In genomic region chr9:126400571-126400970, GRCh38 we compare ENCODE assay signal across 22 cellular contexts.
"Had no signal": no experiment of that assay in that cellular context is flagged by ENCODE, and none has a peak within 500 bp of the region (broad histone marks: within the 10 kb centered on the region; RNA-seq: fewer than 3 reads in every experiment).

No MANE protein-coding gene starts in this region.

- H3K27ac ChIP-seq: hepatocyte, neural progenitor cell, ovary, right lobe of liver, thoracic aorta, tibial nerve, upper lobe of left lung had no signal

- H3K4me3 Mint-ChIP-seq: mesothelial cell of epicardium; naive B cell; natural killer cell treated with Interleukin-12 subunit alpha and Interleukin-12 subunit beta and Interleukin-15 and Interleukin-18, amount 100 ng/mL, for 72 hours; neural progenitor cell; stimulated activated naive B cell treated with anti-CD40 and anti-IgM and Interleukin-4, amounts not matched to agents 10 μg/mL and 1 μg/mL and 100 μg/mL, for 72 hours; stimulated activated naive CD8-positive, alpha-beta T cell treated with anti-CD3 and anti-CD28 coated beads, Interleukin-15, Interleukin-2, amounts not matched to agents 100 ng/mL and 50 ng/mL, for 24 hours had no signal

- DNase-seq: cerebellar nuclear complex; cortex of kidney; effector CD4-positive, alpha-beta T cell; mesenchymal stem cell; mucosa of descending colon; naive B cell; occipital lobe; ovary; retina; small intestine; stimulated activated CD4-positive, alpha-beta T cell treated with anti-CD3 and anti-CD28 coated beads, Interleukin-15, amount 100 ng/mL, for 24 hours; stimulated activated CD4-positive, alpha-beta T cell treated with anti-CD3 and anti-CD28 coated beads, Interleukin-2, amount 100 ng/mL, for 48 hours; stimulated activated naive B cell treated with anti-CD40 and anti-IgM and Interleukin-4, amounts not matched to agents 10 μg/mL and 1 μg/mL and 100 μg/mL, for 72 hours; upper lobe of left lung had no signal

- H3K27me3 ChIP-seq: hepatocyte, neural progenitor cell, ovary, right lobe of liver, tibial nerve, upper lobe of left lung had no signal

- H3K4me1 ChIP-seq: neural progenitor cell had no signal

- H3K9me3 Mint-ChIP-seq: mesothelial cell of epicardium; naive B cell; natural killer cell treated with Interleukin-12 subunit alpha and Interleukin-12 subunit beta and Interleukin-15 and Interleukin-18, amount 100 ng/mL, for 72 hours; neural progenitor cell; stimulated activated naive B cell treated with anti-CD40 and anti-IgM and Interleukin-4, amounts not matched to agents 10 μg/mL and 1 μg/mL and 100 μg/mL, for 72 hours; stimulated activated naive CD8-positive, alpha-beta T cell treated with anti-CD3 and anti-CD28 coated beads, Interleukin-15, Interleukin-2, amounts not matched to agents 100 ng/mL and 50 ng/mL, for 24 hours had no signal

- H3K9ac ChIP-seq: neural progenitor cell had no signal

- H2AFZ ChIP-seq: hepatocyte, neural progenitor cell had no signal

- H3K4me3 ChIP-seq: hepatocyte, mucosa of descending colon, neural progenitor cell, ovary, right lobe of liver, thoracic aorta, tibial nerve, upper lobe of left lung had no signal

- H3K9me3 ChIP-seq: mucosa of descending colon, ovary, right lobe of liver, thoracic aorta, tibial nerve, upper lobe of left lung had no signal

- H3K27ac Mint-ChIP-seq: mesothelial cell of epicardium; naive B cell; neural progenitor cell; stimulated activated naive B cell treated with anti-CD40 and anti-IgM and Interleukin-4, amounts not matched to agents 10 μg/mL and 1 μg/mL and 100 μg/mL, for 72 hours; stimulated activated naive CD8-positive, alpha-beta T cell treated with anti-CD3 and anti-CD28 coated beads, Interleukin-15, Interleukin-2, amounts not matched to agents 100 ng/mL and 50 ng/mL, for 24 hours had no signal

- H3K36me3 Mint-ChIP-seq: naive B cell; natural killer cell treated with Interleukin-12 subunit alpha and Interleukin-12 subunit beta and Interleukin-15 and Interleukin-18, amount 100 ng/mL, for 72 hours had no signal

- ATAC-seq: mucosa of descending colon; right lobe of liver; stimulated activated naive B cell treated with anti-CD40 and anti-IgM and Interleukin-4, amounts not matched to agents 10 μg/mL and 1 μg/mL and 100 μg/mL, for 72 hours had no signal

- H3K79me2 ChIP-seq: hepatocyte had no signal

- H3K27me3 Mint-ChIP-seq: naive B cell; stimulated activated naive CD8-positive, alpha-beta T cell treated with anti-CD3 and anti-CD28 coated beads, Interleukin-15, Interleukin-2, amounts not matched to agents 100 ng/mL and 50 ng/mL, for 24 hours had no signal

- H3K36me3 ChIP-seq: ovary, thoracic aorta had no signal

- H3K4me2 ChIP-seq: hepatocyte, neural progenitor cell had no signal
